In the genomic region with DNA sequence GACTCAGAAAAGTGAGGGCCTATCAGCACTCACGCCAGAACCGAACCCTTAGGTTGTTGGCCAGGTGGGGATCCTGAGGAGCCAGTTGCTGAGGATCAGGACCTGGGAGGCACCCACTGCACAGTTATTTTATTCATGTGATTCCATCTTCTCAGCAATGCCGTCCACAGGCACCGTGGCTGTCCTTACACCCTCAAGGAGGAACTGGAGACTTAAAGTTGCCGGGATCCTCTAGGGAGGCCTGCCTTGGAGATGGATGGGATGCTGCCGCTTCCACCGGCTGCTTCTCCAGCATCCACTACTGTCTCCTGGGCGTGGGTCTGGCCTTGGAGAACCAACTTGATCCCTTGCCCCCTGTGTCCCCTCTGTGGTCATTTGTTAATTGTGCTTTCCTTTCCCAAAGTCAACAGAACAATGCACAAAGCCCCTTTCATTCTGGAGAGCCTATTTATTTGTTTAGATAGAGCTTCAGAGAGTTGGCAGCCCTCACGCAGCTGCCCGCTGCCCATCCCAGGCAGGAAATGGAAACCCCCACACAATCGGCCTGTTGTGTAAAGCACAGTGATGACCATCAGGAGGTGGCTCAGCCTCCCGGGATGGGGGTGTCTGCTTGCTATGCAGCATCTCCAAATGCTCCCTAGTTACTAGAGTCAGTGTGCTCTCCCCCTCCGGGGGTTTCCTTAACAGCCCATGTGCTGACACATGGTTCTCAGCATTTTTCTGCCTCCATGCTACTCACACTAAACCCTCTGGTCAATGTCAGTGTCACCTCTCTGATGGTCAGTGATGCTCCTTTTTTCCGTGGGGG, we compare ENCODE assay signal across 15 cellular contexts. TPM values are rescaled to one million over a fixed set of nuclear protein-coding genes. Genes with fewer than 3 reads are reported as not detected.
A peak's percentile ranks its signal among the peaks of the same experiment; 100 is the strongest.
DNase-seq lines count a peak whose midpoint lies in the region; ATAC-seq and TF ChIP-seq lines count a peak whose summit lies in the region.
"Had no signal": no experiment of that assay in that cellular context is flagged by ENCODE, and none has a peak within 500 bp of the region (broad histone marks: within the 10 kb centered on the region; RNA-seq: fewer than 3 reads in every experiment).

No MANE protein-coding gene starts in this region.

- H2BK12ac ChIP-seq in trophoblast cell (ENCODE audit: low read length), result no peak overlapping the region

- H3K4me3 ChIP-seq in PC-3 (ENCODE audit: low read length) (no peak overlapping the region), fibroblast of pulmonary artery (replicated peaks; ENCODE audit: low read depth, low read length) (no peak overlapping the region), trophoblast cell (ENCODE audit: low read depth, low read length) (no peak overlapping the region)
- no peak overlapping the region for H3K4me3 ChIP-seq in CD8-positive, alpha-beta memory T cell (ENCODE audit: low read length)
- H3K4me3 ChIP-seq: esophagus squamous epithelium had no signal

- H4K8ac ChIP-seq in trophoblast cell (ENCODE audit: low read depth, low read length), result no peak overlapping the region

- H3K18ac ChIP-seq in trophoblast cell (ENCODE audit: low read length), result no peak overlapping the region

- H3F3A ChIP-seq in PC-3 (ENCODE audit: low read length, unreplicated experiment), result no peaks in the 10 kb centered on the region

- H3K79me2 ChIP-seq in PC-3 (ENCODE audit: low read length) (no peaks in the 10 kb centered on the region), trophoblast cell (ENCODE audit: control insufficient read depth, insufficient read depth, low read length, poor library complexity) (no peaks in the 10 kb centered on the region)

- peaks cover 0 to 4% (median 0%) of the 10 kb centered on the region in 3 donors for H3K36me3 Mint-ChIP-seq in CD8-positive, alpha-beta memory T cell
- H3K36me3 Mint-ChIP-seq: natural killer cell had no signal

- peak overlapping the region; percentile 4 for H2AK5ac ChIP-seq in trophoblast cell (ENCODE audit: low read length)

- H2BK120ac ChIP-seq in trophoblast cell (ENCODE audit: insufficient read depth, low read length, poor library complexity), result no peak overlapping the region

- H3K23ac ChIP-seq in trophoblast cell (ENCODE audit: low read length), result no peak overlapping the region

- CTCF ChIA-PET in PC-3 (lab: Charles Lee), result no interaction called here
- CTCF ChIA-PET in CD8-positive, alpha-beta memory T cell (lab: Charles Lee), result no interaction called here

- no peaks in the 10 kb centered on the region for H3K27me3 ChIP-seq in PC-3 (ENCODE audit: low read length)
- no peaks in the 10 kb centered on the region for H3K27me3 ChIP-seq in trophoblast cell (ENCODE audit: insufficient read depth, low read length)
- no peaks in the 10 kb centered on the region for H3K27me3 ChIP-seq in CD8-positive, alpha-beta memory T cell (ENCODE audit: insufficient read depth, low read length, poor library complexity, severe bottlenecking)
- H3K27me3 ChIP-seq: esophagus squamous epithelium had no signal

- no peaks in the 10 kb centered on the region for H3K9me3 ChIP-seq in PC-3 (ENCODE audit: low read length)
- H3K9me3 ChIP-seq in trophoblast cell (ENCODE audit: insufficient read depth, low read depth, low read length), result peaks cover 9% of the 10 kb centered on the region
- H3K9me3 ChIP-seq in CD8-positive, alpha-beta memory T cell (ENCODE audit: low read length), result no peaks in the 10 kb centered on the region
- H3K9me3 ChIP-seq: esophagus squamous epithelium had no signal

- H3K27ac ChIP-seq in PC-3 (ENCODE audit: low read length) (peak overlapping the region; percentile 47), trophoblast cell (ENCODE audit: low read depth, low read length) (no peak overlapping the region)
- no peak overlapping the region for H3K27ac ChIP-seq in CD8-positive, alpha-beta memory T cell (ENCODE audit: low read depth, low read length)
- H3K27ac ChIP-seq: esophagus squamous epithelium had no signal

- H4K12ac ChIP-seq in trophoblast cell (ENCODE audit: low read depth, low read length), result no peak overlapping the region

- ATAC-seq in PC-3, result peak; percentile 44
- no peak for ATAC-seq in stimulated activated naive CD8-positive, alpha-beta T cell treated with anti-CD3 and anti-CD28 coated beads, Interleukin-15, amount 100 ng/mL, for 72 hours
- ATAC-seq: natural killer cell had no signal

- no peak overlapping the region for H3K4me3 Mint-ChIP-seq in stimulated activated naive CD8-positive, alpha-beta T cell treated with anti-CD3 and anti-CD28 coated beads, Interleukin-15, amount 100 ng/mL, for 72 hours
- H3K4me3 Mint-ChIP-seq in CD8-positive, alpha-beta memory T cell, result no peak overlapping the region
- H3K4me3 Mint-ChIP-seq: activated T-cell treated with anti-CD3 and anti-CD28 coated beads, Interleukin-2, amount 50 U/mL, for 24 hours; CD4-positive, alpha-beta T cell; natural killer cell had no signal

- H3K9me2 ChIP-seq in PC-3 (replicated peaks; ENCODE audit: low read length), result no peaks in the 10 kb centered on the region

- H3K9me3 Mint-ChIP-seq in stimulated activated naive CD8-positive, alpha-beta T cell treated with anti-CD3 and anti-CD28 coated beads, Interleukin-15, amount 100 ng/mL, for 72 hours, result no peaks in the 10 kb centered on the region
- H3K9me3 Mint-ChIP-seq in CD8-positive, alpha-beta memory T cell, result peaks cover 0 to 3% (median 0%) of the 10 kb centered on the region in 5 donors
- H3K9me3 Mint-ChIP-seq: activated T-cell treated with anti-CD3 and anti-CD28 coated beads, Interleukin-2, amount 50 U/mL, for 24 hours; CD4-positive, alpha-beta T cell; natural killer cell had no signal

- H3K79me1 ChIP-seq in trophoblast cell (ENCODE audit: low read length), result peaks cover 42% of the 10 kb centered on the region

- no peak overlapping the region for H3K14ac ChIP-seq in trophoblast cell (ENCODE audit: low read length)

- H3K9ac ChIP-seq in PC-3 (ENCODE audit: low read length) (no peak overlapping the region; the same call in 1 of the 2 replicates), trophoblast cell (ENCODE audit: low read length) (no peak overlapping the region)

- H3K4ac ChIP-seq in trophoblast cell (ENCODE audit: low read depth, low read length), result no peak overlapping the region

- BruUV-seq in PC-3 (replicated peaks; lab: Mats Ljungman, UMichigan), result no TSS peak

- no peak for TF ChIP-seq CTCF in PC-3 (conservative IDR thresholded peaks at IDR 0.05; ENCODE audit: low read depth, low read length)
- TF ChIP-seq CTCF in fibroblast of pulmonary artery (IDR thresholded peaks at IDR 0.05; ENCODE audit: low read length, missing control alignments), result no peak

- peak; percentile 89 for DNase-seq in H4 (ENCODE audit: low spot score)
- peak; percentile 49 for DNase-seq in PC-3
- peak; percentile 64 for DNase-seq in fibroblast of pulmonary artery (ENCODE audit: low read depth)
- DNase-seq in trophoblast cell, result no peak
- no peak for DNase-seq in stimulated activated naive CD8-positive, alpha-beta T cell treated with anti-CD3 and anti-CD28 coated beads, Interleukin-15, amount 100 ng/mL, for 72 hours
- DNase-seq in NCI-H187 treated with DMSO at 0.1 percent for 48 hours (lab: John Stamatoyannopoulos, UW), result no peak
- DNase-seq in activated naive CD4-positive, alpha-beta T cell (lab: John Stamatoyannopoulos, UW), result no peak
- DNase-seq in CD8-positive, alpha-beta memory T cell, result no peak
- DNase-seq: activated CD4-positive, CD25-positive, alpha-beta regulatory T cell; activated T-cell treated with anti-CD3 and anti-CD28 coated beads, Interleukin-2, amount 50 U/mL, for 24 hours; CD4-positive, alpha-beta T cell; esophagus squamous epithelium; natural killer cell; NCI-H510A; SIG-M5 had no signal

- peak overlapping the region; percentile 26 for H4K91ac ChIP-seq in trophoblast cell (ENCODE audit: low read depth, low read length)

- H3K27me3 Mint-ChIP-seq in stimulated activated naive CD8-positive, alpha-beta T cell treated with anti-CD3 and anti-CD28 coated beads, Interleukin-15, amount 100 ng/mL, for 72 hours, result peaks cover 7% of the 10 kb centered on the region
- peaks cover 0 to 1% of the 10 kb centered on the region in 2 donors for H3K27me3 Mint-ChIP-seq in CD8-positive, alpha-beta memory T cell
- H3K27me3 Mint-ChIP-seq: activated T-cell treated with anti-CD3 and anti-CD28 coated beads, Interleukin-2, amount 50 U/mL, for 24 hours; CD4-positive, alpha-beta T cell had no signal

- no peak overlapping the region for H2BK5ac ChIP-seq in trophoblast cell (ENCODE audit: low read depth, low read length, poor library complexity)

- no peak overlapping the region for H3K27ac Mint-ChIP-seq in stimulated activated naive CD8-positive, alpha-beta T cell treated with anti-CD3 and anti-CD28 coated beads, Interleukin-15, amount 100 ng/mL, for 72 hours
- H3K27ac Mint-ChIP-seq in CD8-positive, alpha-beta memory T cell, result no peak overlapping the region
- H3K27ac Mint-ChIP-seq: activated T-cell treated with anti-CD3 and anti-CD28 coated beads, Interleukin-2, amount 50 U/mL, for 24 hours; CD4-positive, alpha-beta T cell; natural killer cell had no signal

- POLR2A ChIA-PET in PC-3 (lab: Charles Lee; ENCODE audit: unreplicated experiment), result interaction anchor here (0.6 to 0.7 kb wide), 3 partner anchors 16 to 1246 kb away, joined by 3 to 10 read pairs (median 5); no protein-coding TSS in a partner anchor
- POLR2A ChIA-PET in CD8-positive, alpha-beta memory T cell (lab: Charles Lee), result no interaction called here

- H2AFZ ChIP-seq in PC-3 (ENCODE audit: low read length) (no peak overlapping the region), trophoblast cell (ENCODE audit: insufficient read depth, low read length, poor library complexity) (no peak overlapping the region)

- no peak overlapping the region for H3K4me2 ChIP-seq in PC-3 (ENCODE audit: low read length)
- H3K4me2 ChIP-seq in trophoblast cell (ENCODE audit: low read length), result no peak overlapping the region

- H3K36me3 ChIP-seq in PC-3 (ENCODE audit: low read depth, low read length) (no peaks in the 10 kb centered on the region), trophoblast cell (ENCODE audit: control insufficient read depth in 1 of 2, insufficient read depth in 2 of 2, low read length in 2 of 2) (peaks cover 0 to 3% of the 10 kb centered on the region in 2 experiments)
- no peaks in the 10 kb centered on the region for H3K36me3 ChIP-seq in CD8-positive, alpha-beta memory T cell (ENCODE audit: insufficient read depth, low read length)
- H3K36me3 ChIP-seq: esophagus squamous epithelium had no signal

- H3K4me1 ChIP-seq in PC-3 (ENCODE audit: insufficient read depth, low read length) (peaks cover 27% of the 10 kb centered on the region), trophoblast cell (ENCODE audit: control insufficient read depth in 1 of 2, insufficient read depth in 2 of 2, low read length in 2 of 2) (peaks cover 10 to 16% of the 10 kb centered on the region in 2 experiments)
- no peaks in the 10 kb centered on the region for H3K4me1 ChIP-seq in CD8-positive, alpha-beta memory T cell (ENCODE audit: insufficient read depth, low read length)

- no peaks in the 10 kb centered on the region for H4K20me1 ChIP-seq in PC-3 (ENCODE audit: low read length)

- intact Hi-C loops in PC-3 (cut with micrococcal nuclease), result no loop called here

- WGBS in trophoblast cell (ENCODE audit: extremely low coverage, insufficient coverage, insufficient read length), result no CpG with 5 or more reads among the region's 14 CpGs

- H3K4me1 Mint-ChIP-seq in stimulated activated naive CD8-positive, alpha-beta T cell treated with anti-CD3 and anti-CD28 coated beads, Interleukin-15, amount 100 ng/mL, for 72 hours, result peaks cover 16% of the 10 kb centered on the region
- peaks cover 0 to 6% (median 0%) of the 10 kb centered on the region in 3 donors for H3K4me1 Mint-ChIP-seq in CD8-positive, alpha-beta memory T cell

RNA-seq across cellular contexts. Expression of a gene that starts 52.9 kb away (rescaled TPM):
- 1,960 and 2,130 TPM in 2 replicates for total RNA-seq in H4 (2014; rRNA removed; shearing (Covaris generic))
- 120 and 136 TPM in 2 replicates for total RNA-seq in PC-3 (2014; rRNA removed)
- 2,874 and 2,927 TPM in 2 replicates for polyA plus RNA-seq in trophoblast cell (2013)
- total RNA-seq in CD8-positive, alpha-beta memory T cell, result 1 to 10 TPM; 3.5 to 4.5 TPM
- polyA plus RNA-seq in CD8-positive, alpha-beta memory T cell, result 11.1 TPM

Comparison
In these comparisons a context has a peak if more than half of its experiments do, and no peak if none do; other contexts are left out.
1. DNase-seq: peak in H4 (single experiment), PC-3 (single experiment) and fibroblast of pulmonary artery (single experiment); none in trophoblast cell (0 of 2), stimulated activated naive CD8-positive, alpha-beta T cell treated with anti-CD3 and anti-CD28 coated beads, Interleukin-15, amount 100 ng/mL, for 72 hours (0 of 2), NCI-H187 treated with DMSO at 0.1 percent for 48 hours (single experiment), activated naive CD4-positive, alpha-beta T cell (0 of 4) and CD8-positive, alpha-beta memory T cell (0 of 5).
2. RNA of a gene that starts 52.9 kb away (total RNA-seq): 1,960 to 2,130 TPM in H4 and 120 to 136 TPM in PC-3; 3.5 to 4.5 TPM in CD8-positive, alpha-beta memory T cell; every median in the first group is over 10 times any median in the second.